In genomic region chrX:111098874-111099273, GRCh38 we compare ENCODE assay signal across 1 cellular context.
TF ChIP-seq lines count a peak whose summit lies in the region.

No MANE protein-coding gene starts in this region.

TF ChIP-seq in K562, 482 proteins besides CTCF, POLR2A, EP300 and RAD21 (continued from another document):
- peak; percentile 37 for TF ChIP-seq CTCFL (IDR thresholded peaks at IDR 0.05; ENCODE audit: borderline replicate concordance, insufficient read depth, low read depth, low read length, poor library complexity, severe bottlenecking)
- TF ChIP-seq FOXK1 (CRISPR knock-in tag; IDR thresholded peaks at IDR 0.05; ENCODE audit: borderline replicate concordance), result no peak
- no peak for TF ChIP-seq ZNF263 (CRISPR knock-in tag; IDR thresholded peaks at IDR 0.05; ENCODE audit: borderline replicate concordance)
- no peak for TF ChIP-seq SMAD4 (CRISPR knock-in tag; conservative IDR thresholded peaks at IDR 0.05)
- no peak for TF ChIP-seq BHLHE40 (IDR thresholded peaks at IDR 0.05; ENCODE audit: low read length)
- no peak for TF ChIP-seq JUNB (CRISPR knock-in tag; conservative IDR thresholded peaks at IDR 0.05)
- no peak for TF ChIP-seq MLLT1 (IDR thresholded peaks at IDR 0.05)
- no peak for TF ChIP-seq SP2 (IDR thresholded peaks at IDR 0.05; ENCODE audit: extremely low read depth, low read depth, low read length, poor library complexity, severe bottlenecking)
- no peak for TF ChIP-seq E2F1 (CRISPR knock-in tag; IDR thresholded peaks at IDR 0.05)
- TF ChIP-seq POLR2AphosphoS5 (IDR thresholded peaks at IDR 0.05; ENCODE audit: control insufficient read depth, insufficient read depth, low read depth, low read length), result no peak
- no peak for TF ChIP-seq ZNF518B (CRISPR knock-in tag; IDR thresholded peaks at IDR 0.05)
- TF ChIP-seq TBL1XR1 (IDR thresholded peaks at IDR 0.05; ENCODE audit: low read length in 2 of 2), result no peak
- TF ChIP-seq THRA (IDR thresholded peaks at IDR 0.05), result no peak
- no peak for TF ChIP-seq HLTF (IDR thresholded peaks at IDR 0.05)
- peak; percentile 20; the same call in 1 of the 2 replicates for TF ChIP-seq SMC3 (conservative IDR thresholded peaks at IDR 0.05; ENCODE audit: insufficient read depth, low read depth, low read length)
- peak; percentile 43; the same call in 1 of the 2 replicates for TF ChIP-seq CREM (IDR thresholded peaks at IDR 0.05; ENCODE audit: low read depth)
- no peak for TF ChIP-seq HDGF (IDR thresholded peaks at IDR 0.05)
- no peak for TF ChIP-seq ZNF668 (CRISPR knock-in tag; IDR thresholded peaks at IDR 0.05)
- TF ChIP-seq GATAD2A (IDR thresholded peaks at IDR 0.05), result no peak
- no peak for TF ChIP-seq ZNF41 (CRISPR knock-in tag; conservative IDR thresholded peaks at IDR 0.05)
- TF ChIP-seq CEBPB (tag; IDR thresholded peaks at IDR 0.05), result no peak
- TF ChIP-seq TFAP4 (CRISPR knock-in tag; IDR thresholded peaks at IDR 0.05; ENCODE audit: borderline replicate concordance), result no peak
- TF ChIP-seq ZNF77 (CRISPR knock-in tag; IDR thresholded peaks at IDR 0.05), result no peak
- no peak for TF ChIP-seq KAT7 (CRISPR knock-in tag; IDR thresholded peaks at IDR 0.05; ENCODE audit: borderline replicate concordance)
- no peak for TF ChIP-seq ZNF197 (CRISPR knock-in tag; IDR thresholded peaks at IDR 0.05; ENCODE audit: low read depth)
- TF ChIP-seq FUS (optimal IDR thresholded peaks at IDR 0.05; ENCODE audit: low read depth, low read length), result no peak
